Comparison of ENCODE assay signal across 28 cellular contexts in the genomic region with DNA sequence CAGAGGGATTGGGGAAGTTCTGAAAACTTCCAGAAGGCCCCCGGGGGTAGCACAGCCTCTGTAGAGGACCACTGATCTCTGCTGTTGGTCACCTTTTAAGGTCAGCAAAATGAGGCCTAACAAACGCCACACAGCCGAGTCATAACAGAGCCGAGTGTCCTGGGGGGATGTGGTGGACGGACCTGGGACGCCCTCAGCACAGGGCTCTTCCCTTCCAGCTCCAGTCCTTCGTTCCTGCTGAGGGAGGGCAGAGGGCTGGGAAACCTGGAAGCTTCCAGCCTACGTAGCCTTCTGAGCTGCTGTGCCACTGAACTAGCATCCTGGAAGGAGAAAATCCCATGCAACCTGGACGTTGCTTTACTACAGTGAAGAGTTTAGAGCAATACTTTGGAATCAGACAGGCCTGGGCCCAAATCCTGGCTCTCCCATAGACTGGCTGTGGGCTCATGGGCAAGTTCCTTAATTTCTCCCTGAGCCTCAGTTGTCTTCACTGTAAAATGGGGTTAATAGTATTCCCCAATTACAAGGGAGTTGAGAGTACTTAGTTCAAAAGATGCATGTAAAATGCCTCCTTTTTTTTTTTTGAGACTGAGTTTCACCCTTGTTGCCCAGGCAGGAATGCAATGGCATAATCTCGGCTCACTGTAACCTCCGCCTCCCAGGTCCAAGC.
"Had no signal": no experiment of that assay in that cellular context is flagged by ENCODE, and none has a peak within 500 bp of the region (broad histone marks: within the 10 kb centered on the region; RNA-seq: fewer than 3 reads in every experiment).

No MANE protein-coding gene starts in this region.

- H3K36me3 ChIP-seq: ascending aorta, breast epithelium, WERI-Rb-1 had no signal

- H3K27ac ChIP-seq: ascending aorta, breast epithelium, coronary artery, dorsolateral prefrontal cortex, WERI-Rb-1 had no signal

- H3K27me3 ChIP-seq: ascending aorta, breast epithelium, dorsolateral prefrontal cortex had no signal

- DNase-seq: activated CD4-positive, alpha-beta memory T cell treated with anti-CD3 and anti-CD28 coated beads for 36 hours; activated CD4-positive, alpha-beta T cell treated with anti-CD3 and anti-CD28 coated beads for 36 hours; activated CD4-positive, alpha-beta T cell treated with anti-CD3 and anti-CD28 coated beads, Interleukin-2, amount 10 ng/mL, durations not matched to agents 24 days and 14 days; activated CD4-positive, CD25-positive, alpha-beta regulatory T cell; activated CD4-positive, CD25-positive, alpha-beta regulatory T cell treated with anti-CD3 and anti-CD28 coated beads, Interleukin-2, amount 50 U/mL, for 72 hours; activated CD8-positive, alpha-beta memory T cell treated with anti-CD3 and anti-CD28 coated beads, Interleukin-2, amount 10 ng/mL, durations not matched to agents 7 days and 5 days; activated CD8-positive, alpha-beta memory T cell treated with anti-CD3 and anti-CD28 coated beads, Interleukin-2, amount 50 U/mL, for 4 hours; activated CD8-positive, alpha-beta T cell treated with anti-CD3 and anti-CD28 coated beads, Interleukin-2, amount 10 ng/mL, durations not matched to agents 7 days and 5 days; activated gamma-delta T cell; activated naive CD4-positive, alpha-beta T cell; activated naive CD4-positive, alpha-beta T cell treated with anti-CD3 and anti-CD28 coated beads, Interleukin-2, amount 10 ng/mL, durations not matched to agents 7 days and 5 days; activated naive CD8-positive, alpha-beta T cell treated with anti-CD3 and anti-CD28 coated beads, Interleukin-2, amount 10 ng/mL, durations not matched to agents 7 days and 5 days; activated T-cell treated with anti-CD3 and anti-CD28 coated beads, Interleukin-2, amount 50 U/mL, for 1 hour; activated T-cell treated with anti-CD3 and anti-CD28 coated beads, Interleukin-2, amount 50 U/mL, for 48 hours; dorsolateral prefrontal cortex; effector memory CD4-positive, alpha-beta T cell; endodermal cell; foreskin fibroblast; glutamatergic neuron; T-helper 1 cell; T-helper 17 cell; T1000; WERI-Rb-1 had no signal

- ATAC-seq: activated CD4-positive, alpha-beta T cell treated with anti-CD3 and anti-CD28 coated beads for 36 hours; activated CD8-positive, alpha-beta memory T cell treated with anti-CD3 and anti-CD28 coated beads, Interleukin-2, amount 10 ng/mL, durations not matched to agents 7 days and 5 days; activated CD8-positive, alpha-beta T cell treated with anti-CD3 and anti-CD28 coated beads, Interleukin-2, amount 10 ng/mL, durations not matched to agents 7 days and 5 days; activated naive CD4-positive, alpha-beta T cell treated with anti-CD3 and anti-CD28 coated beads, Interleukin-2, amount 50 U/mL, for 72 hours; esophagus mucosa; T-helper 17 cell had no signal

- H3K4me1 ChIP-seq: ascending aorta, breast epithelium had no signal

- H3K4me3 ChIP-seq: ascending aorta, breast epithelium, coronary artery, dorsolateral prefrontal cortex had no signal
